ENCODE assay signal across 25 cellular contexts in the genomic region with DNA sequence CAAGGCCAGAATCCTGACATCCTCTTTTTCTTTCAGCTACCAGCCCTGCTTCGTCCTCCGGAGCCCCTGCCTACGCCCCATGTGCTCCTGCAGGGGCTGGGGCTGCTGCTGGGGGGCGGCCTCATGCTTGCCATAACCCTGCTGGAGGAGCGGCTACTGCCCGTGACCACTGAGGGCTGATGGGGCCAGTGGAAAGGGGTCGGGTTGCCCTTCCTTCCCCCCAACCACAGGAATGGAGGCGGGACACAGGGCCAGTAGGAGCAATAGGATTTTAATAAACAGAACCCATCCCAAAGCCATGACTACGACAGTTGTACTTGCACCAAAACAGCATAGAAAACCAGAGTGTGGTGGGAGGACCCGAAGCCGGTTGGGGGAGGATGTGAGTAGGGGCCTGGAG. TPM values are rescaled to one million over a fixed set of nuclear protein-coding genes. Genes with fewer than 3 reads are reported as not detected.
"Had no signal": no experiment of that assay in that cellular context is flagged by ENCODE, and none has a peak within 500 bp of the region (broad histone marks: within the 10 kb centered on the region; RNA-seq: fewer than 3 reads in every experiment).

No MANE protein-coding gene starts in this region.

- H3K36me3 Mint-ChIP-seq: activated naive CD4-positive, alpha-beta T cell treated with anti-CD3 and anti-CD28 coated beads, Interleukin-2, amount 50 U/mL, for 24 hours had no signal

- H3K27ac Mint-ChIP-seq: activated CD8-positive, alpha-beta T cell treated with anti-CD3 and anti-CD28 coated beads, Interleukin-2, amount 10 ng/mL, durations not matched to agents 7 days and 5 days; activated naive CD4-positive, alpha-beta T cell treated with anti-CD3 and anti-CD28 coated beads, Interleukin-2, amount 50 U/mL, for 24 hours; stimulated activated naive CD8-positive, alpha-beta T cell treated with anti-CD3 and anti-CD28 coated beads, Interleukin-15, Interleukin-2, amounts not matched to agents 100 ng/mL and 50 ng/mL, for 24 hours; T-helper 1 cell treated with Interleukin-12 subunit alpha and Interleukin-12 subunit beta and Interleukin-4 antibody, amounts not matched to agents 30 μg/mL and 1 μg/mL, for 36 hours had no signal

- H3K4me1 ChIP-seq: esophagus muscularis mucosa, left lung, suprapubic skin, upper lobe of left lung had no signal

- H3K27me3 ChIP-seq: adrenal gland, esophagus muscularis mucosa, hepatocyte, left lung, suprapubic skin, upper lobe of left lung had no signal

- DNase-seq: activated CD4-positive, alpha-beta T cell treated with anti-CD3 and anti-CD28 coated beads for 4 hours; activated CD8-positive, alpha-beta memory T cell treated with anti-CD3 and anti-CD28 coated beads, Interleukin-2, amount 50 U/mL, for 4 hours; activated CD8-positive, alpha-beta T cell treated with anti-CD3 and anti-CD28 coated beads, Interleukin-2, amount 10 ng/mL, durations not matched to agents 7 days and 5 days; activated effector memory CD4-positive, alpha-beta T cell treated with anti-CD3 and anti-CD28 coated beads, Interleukin-2, amount 50 U/mL, for 16 hours; activated T-cell treated with anti-CD3 and anti-CD28 coated beads, Interleukin-2, amount 50 U/mL, for 48 hours; adrenal gland; central memory CD4-positive, alpha-beta T cell; mucosa of descending colon; naive thymus-derived CD8-positive, alpha-beta T cell; posterior cingulate gyrus; upper lobe of left lung; WERI-Rb-1 had no signal

- H3K9me3 Mint-ChIP-seq: activated naive CD4-positive, alpha-beta T cell treated with anti-CD3 and anti-CD28 coated beads, Interleukin-2, amount 50 U/mL, for 24 hours; brain; naive thymus-derived CD8-positive, alpha-beta T cell; stimulated activated naive CD8-positive, alpha-beta T cell treated with anti-CD3 and anti-CD28 coated beads, Interleukin-15, Interleukin-2, amounts not matched to agents 100 ng/mL and 50 ng/mL, for 24 hours; T-helper 1 cell treated with Interleukin-12 subunit alpha and Interleukin-12 subunit beta and Interleukin-4 antibody, amounts not matched to agents 30 μg/mL and 1 μg/mL, for 36 hours had no signal

- H3K27ac ChIP-seq: adrenal gland, coronary artery, esophagus muscularis mucosa, hepatocyte, left lung, suprapubic skin, upper lobe of left lung, WERI-Rb-1 had no signal

- ATAC-seq: activated CD8-positive, alpha-beta T cell treated with anti-CD3 and anti-CD28 coated beads, Interleukin-2, amount 10 ng/mL, durations not matched to agents 7 days and 5 days; left lung; mucosa of descending colon had no signal

- H3K9me3 ChIP-seq: adrenal gland, esophagus muscularis mucosa, left lung, mucosa of descending colon, suprapubic skin, upper lobe of left lung had no signal

- H3K4me3 ChIP-seq: adrenal gland, coronary artery, esophagus muscularis mucosa, hepatocyte, left lung, mucosa of descending colon, smooth muscle cell, suprapubic skin, upper lobe of left lung had no signal

- H3K4me3 Mint-ChIP-seq: activated CD8-positive, alpha-beta T cell treated with anti-CD3 and anti-CD28 coated beads, Interleukin-2, amount 10 ng/mL, durations not matched to agents 7 days and 5 days; activated naive CD4-positive, alpha-beta T cell treated with anti-CD3 and anti-CD28 coated beads, Interleukin-2, amount 50 U/mL, for 24 hours; brain; naive thymus-derived CD8-positive, alpha-beta T cell; stimulated activated naive CD8-positive, alpha-beta T cell treated with anti-CD3 and anti-CD28 coated beads, Interleukin-15, Interleukin-2, amounts not matched to agents 100 ng/mL and 50 ng/mL, for 24 hours; T-helper 1 cell treated with Interleukin-12 subunit alpha and Interleukin-12 subunit beta and Interleukin-4 antibody, amounts not matched to agents 30 μg/mL and 1 μg/mL, for 36 hours had no signal

- H3K4me1 Mint-ChIP-seq: activated naive CD4-positive, alpha-beta T cell treated with anti-CD3 and anti-CD28 coated beads, Interleukin-2, amount 50 U/mL, for 24 hours; brain had no signal

RNA-seq across cellular contexts. Expression of a gene that starts 7.7 kb away (rescaled TPM):
- total RNA-seq: esophagus muscularis mucosa; fibroblast of villous mesenchyme; glomerular endothelial cell; naive thymus-derived CD8-positive, alpha-beta T cell had no signal
- polyA plus RNA-seq: keratinocyte; naive thymus-derived CD8-positive, alpha-beta T cell; smooth muscle cell had no signal
